Comparison of ENCODE assay signal across 9 cellular contexts in the genomic region with DNA sequence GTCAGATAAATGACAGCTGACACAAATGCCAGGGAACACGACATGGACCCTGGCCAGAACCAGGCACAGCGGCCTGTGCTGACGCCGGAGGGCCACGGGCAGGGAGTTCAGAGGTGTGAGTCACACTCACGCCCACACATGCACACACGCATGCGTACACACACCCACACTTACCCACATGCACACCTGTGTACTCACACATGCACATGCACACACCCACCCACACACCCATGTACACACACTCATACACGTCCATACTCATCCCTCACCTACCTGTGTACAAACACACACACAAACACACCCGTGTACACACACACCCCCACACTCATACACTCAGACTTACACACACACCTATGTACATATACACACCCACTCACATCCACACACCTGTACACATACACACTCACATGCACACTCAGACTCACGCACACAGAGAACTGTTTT. TPM values are rescaled to one million over a fixed set of nuclear protein-coding genes. Genes with fewer than 3 reads are reported as not detected.
DNase-seq lines count a peak whose midpoint lies in the region; ATAC-seq and TF ChIP-seq lines count a peak whose summit lies in the region.
"Had no signal": no experiment of that assay in that cellular context is flagged by ENCODE, and none has a peak within 500 bp of the region (broad histone marks: within the 10 kb centered on the region; RNA-seq: fewer than 3 reads in every experiment).

No MANE protein-coding gene starts in this region.

- intact Hi-C loops in activated CD4-positive, alpha-beta memory T cell treated with anti-CD3 and anti-CD28 coated beads for 36 hours (cut with micrococcal nuclease): no loop called here
- intact Hi-C loops in body of pancreas (cut with DNase I): no loop called here

- TF ChIP-seq CTCF in body of pancreas (IDR thresholded peaks at IDR 0.05): no peak

- ATAC-seq in body of pancreas: no peak
- ATAC-seq in left lobe of liver: peak; percentile 13

- no peak overlapping the region for H3K4me3 Mint-ChIP-seq in activated CD4-positive, alpha-beta memory T cell treated with anti-CD3 and anti-CD28 coated beads for 36 hours
- no peak overlapping the region for H3K4me3 Mint-ChIP-seq in activated CD4-positive, alpha-beta memory T cell treated with anti-CD3 and anti-CD28 coated beads, Interleukin-2, amount 10 ng/mL, durations not matched to agents 7 days and 5 days

- WGBS in body of pancreas, 2 donors: 39 to 57% methylated on average over 9 to 11 of the region's 11 CpGs
- 92% methylated on average over 11 of the region's 11 CpGs for WGBS in thymus

- H3K4me1 ChIP-seq in body of pancreas (peaks cover 65% of the 10 kb centered on the region), thymus (ENCODE audit: control insufficient read depth, insufficient read depth, low read length) (peaks cover 3% of the 10 kb centered on the region)

- H3K9me3 Mint-ChIP-seq in activated CD4-positive, alpha-beta memory T cell treated with anti-CD3 and anti-CD28 coated beads for 36 hours: no peaks in the 10 kb centered on the region
- H3K9me3 Mint-ChIP-seq in activated CD4-positive, alpha-beta memory T cell treated with anti-CD3 and anti-CD28 coated beads, Interleukin-2, amount 10 ng/mL, durations not matched to agents 7 days and 5 days: no peaks in the 10 kb centered on the region

- peaks cover 47% of the 10 kb centered on the region for H3K4me1 Mint-ChIP-seq in activated CD4-positive, alpha-beta memory T cell treated with anti-CD3 and anti-CD28 coated beads for 36 hours (ENCODE audit: low read depth)
- H3K4me1 Mint-ChIP-seq in activated CD4-positive, alpha-beta memory T cell treated with anti-CD3 and anti-CD28 coated beads, Interleukin-2, amount 10 ng/mL, durations not matched to agents 7 days and 5 days: peaks cover 26% of the 10 kb centered on the region

- peak; percentile 53 for DNase-seq in activated CD4-positive, alpha-beta memory T cell treated with anti-CD3 and anti-CD28 coated beads for 36 hours
- no peak for DNase-seq in activated CD4-positive, alpha-beta memory T cell treated with anti-CD3 and anti-CD28 coated beads, Interleukin-2, amount 10 ng/mL, durations not matched to agents 7 days and 5 days
- DNase-seq in body of pancreas (peak in 2 of 4 donors; percentile 42 to 71), left lobe of liver (ENCODE audit: low spot score) (no peak), RPMI8226 (no peak), GM19238 (ENCODE audit: insufficient read length, low spot score) (no peak)
- no peak for DNase-seq in activated CD8-positive, alpha-beta memory T cell treated with anti-CD3 and anti-CD28 coated beads for 24 hours
- DNase-seq: NCI-H1048 had no signal

- TF ChIP-seq POLR2A in body of pancreas (IDR thresholded peaks at IDR 0.05): no peak

- peak overlapping the region in 3 of 4 donors; percentile 54 to 56 (median 55) for H3K27ac ChIP-seq in body of pancreas
- H3K27ac ChIP-seq in thymus (ENCODE audit: low read depth): peak overlapping the region; percentile 25

- H3K27me3 ChIP-seq in body of pancreas: no peaks in the 10 kb centered on the region
- no peaks in the 10 kb centered on the region for H3K27me3 ChIP-seq in thymus (ENCODE audit: control insufficient read depth, insufficient read depth)

- CTCF ChIA-PET in activated CD4-positive, alpha-beta memory T cell treated with anti-CD3 and anti-CD28 coated beads for 36 hours (lab: Charles Lee): no interaction called here
- CTCF ChIA-PET in activated CD4-positive, alpha-beta memory T cell treated with anti-CD3 and anti-CD28 coated beads, Interleukin-2, amount 10 ng/mL, durations not matched to agents 7 days and 5 days (lab: Charles Lee): no interaction called here

- H3K4me3 ChIP-seq in body of pancreas: no peak overlapping the region
- no peak overlapping the region for H3K4me3 ChIP-seq in thymus (ENCODE audit: low read length)

- peak overlapping the region; percentile 56 for H3K27ac Mint-ChIP-seq in activated CD4-positive, alpha-beta memory T cell treated with anti-CD3 and anti-CD28 coated beads for 36 hours
- H3K27ac Mint-ChIP-seq in activated CD4-positive, alpha-beta memory T cell treated with anti-CD3 and anti-CD28 coated beads, Interleukin-2, amount 10 ng/mL, durations not matched to agents 7 days and 5 days: no peak overlapping the region

- H3K9me3 ChIP-seq in body of pancreas (no peaks in the 10 kb centered on the region), thymus (ENCODE audit: control insufficient read depth) (no peaks in the 10 kb centered on the region)

- H3K27me3 Mint-ChIP-seq in activated CD4-positive, alpha-beta memory T cell treated with anti-CD3 and anti-CD28 coated beads for 36 hours: no peaks in the 10 kb centered on the region
- no peaks in the 10 kb centered on the region for H3K27me3 Mint-ChIP-seq in activated CD4-positive, alpha-beta memory T cell treated with anti-CD3 and anti-CD28 coated beads, Interleukin-2, amount 10 ng/mL, durations not matched to agents 7 days and 5 days

- POLR2A ChIA-PET in activated CD4-positive, alpha-beta memory T cell treated with anti-CD3 and anti-CD28 coated beads for 36 hours (lab: Charles Lee): no interaction called here
- POLR2A ChIA-PET in activated CD4-positive, alpha-beta memory T cell treated with anti-CD3 and anti-CD28 coated beads, Interleukin-2, amount 10 ng/mL, durations not matched to agents 7 days and 5 days (lab: Charles Lee): no interaction called here

- H3K36me3 ChIP-seq in body of pancreas (replicated peaks in 1 of 2; ENCODE audit: insufficient read depth in 1 of 2, low read depth in 2 of 2) (no peaks in the 10 kb centered on the region), thymus (ENCODE audit: control insufficient read depth, insufficient read depth) (peaks cover 4% of the 10 kb centered on the region)

- H3K36me3 Mint-ChIP-seq in activated CD4-positive, alpha-beta memory T cell treated with anti-CD3 and anti-CD28 coated beads for 36 hours: peaks cover 7% of the 10 kb centered on the region
- H3K36me3 Mint-ChIP-seq in activated CD4-positive, alpha-beta memory T cell treated with anti-CD3 and anti-CD28 coated beads, Interleukin-2, amount 10 ng/mL, durations not matched to agents 7 days and 5 days (ENCODE audit: low read depth): no peaks in the 10 kb centered on the region

RNA-seq across cellular contexts. Expression of a gene that starts 40.4 kb away (rescaled TPM):
- total RNA-seq in activated CD4-positive, alpha-beta memory T cell treated with anti-CD3 and anti-CD28 coated beads for 36 hours: 10 to 100 TPM; 35.7 to 37.9 TPM
- 10 to 100 TPM; 35.6 to 37.2 TPM for total RNA-seq in activated CD4-positive, alpha-beta memory T cell treated with anti-CD3 and anti-CD28 coated beads, Interleukin-2, amount 10 ng/mL, durations not matched to agents 7 days and 5 days
- total RNA-seq in body of pancreas (10 to 100 TPM; 16.3 to 23.7 TPM), left lobe of liver (21.8 TPM)
- polyA plus RNA-seq in thymus: 24.7 TPM
